ENCODE assay signal across 8 cellular contexts in genomic region chr16:75108792-75109731, GRCh38. TPM values are rescaled to one million over a fixed set of nuclear protein-coding genes. Genes with fewer than 3 reads are reported as not detected.
DNase-seq lines count a peak whose midpoint lies in the region; ATAC-seq and TF ChIP-seq lines count a peak whose summit lies in the region.

No MANE protein-coding gene starts in this region.

- H3K36me3 Mint-ChIP-seq in activated CD8-positive, alpha-beta T cell treated with anti-CD3 and anti-CD28 coated beads for 36 hours (ENCODE audit: low read depth) = peaks cover 8% of the 10 kb centered on the region

- peak; percentile 72 for ATAC-seq in activated CD8-positive, alpha-beta T cell treated with anti-CD3 and anti-CD28 coated beads for 36 hours
- peak; percentile 51 for ATAC-seq in mucosa of descending colon

- no peak overlapping the region for H2BK12ac ChIP-seq in trophoblast cell (ENCODE audit: low read length)

- H3K27ac ChIP-seq in dorsolateral prefrontal cortex (peak overlapping the region in 58 of 59 donors; percentile 59 to 95 (median 87)), trophoblast cell (ENCODE audit: low read depth, low read length) (no peak overlapping the region)

- peaks cover 58% of the 10 kb centered on the region for H3K4me1 Mint-ChIP-seq in activated CD8-positive, alpha-beta T cell treated with anti-CD3 and anti-CD28 coated beads for 36 hours (ENCODE audit: low read depth)

- H3K14ac ChIP-seq in trophoblast cell (ENCODE audit: low read length) = no peak overlapping the region

- H3K9ac ChIP-seq in trophoblast cell (ENCODE audit: low read length) = no peak overlapping the region

- peaks cover 3% of the 10 kb centered on the region for H3K9me3 Mint-ChIP-seq in activated CD8-positive, alpha-beta T cell treated with anti-CD3 and anti-CD28 coated beads for 36 hours

- H3K18ac ChIP-seq in trophoblast cell (ENCODE audit: low read length) = no peak overlapping the region

- intact Hi-C loops in activated CD8-positive, alpha-beta T cell treated with anti-CD3 and anti-CD28 coated beads for 36 hours (cut with micrococcal nuclease) = loop anchor here (5.0 kb wide), 1 partner anchor 37 kb away; no protein-coding TSS in a partner anchor
- intact Hi-C loops in dorsolateral prefrontal cortex (cut with DNase I) (loop anchor here in 1 of 2 donors (5.0 to 10.0 kb wide), 2 partner anchors 37 to 54 kb away; no protein-coding TSS in a partner anchor), mucosa of descending colon (cut with DNase I, micrococcal nuclease) (no loop called here)

- H3K9me3 ChIP-seq in mucosa of descending colon (no peaks in the 10 kb centered on the region), trophoblast cell (ENCODE audit: insufficient read depth, low read depth, low read length) (no peaks in the 10 kb centered on the region)

- no peak overlapping the region for H2AK5ac ChIP-seq in trophoblast cell (ENCODE audit: low read length)

- H3K4me2 ChIP-seq in trophoblast cell (ENCODE audit: low read length) = no peak overlapping the region

- CTCF ChIA-PET in activated CD8-positive, alpha-beta T cell treated with anti-CD3 and anti-CD28 coated beads for 36 hours (lab: Charles Lee) = interaction anchor here (0.8 to 6.5 kb wide), 7 partner anchors 10 to 113 kb away, joined by 3 to 158 read pairs (median 12); partner anchors contain the start of gene ZNRF1

- H3K4me1 ChIP-seq in mucosa of descending colon (ENCODE audit: low read depth) (peaks cover 30% of the 10 kb centered on the region), trophoblast cell (ENCODE audit: control insufficient read depth in 1 of 2, insufficient read depth in 2 of 2, low read length in 2 of 2) (peaks cover 24 to 38% of the 10 kb centered on the region in 2 experiments)

- no peak overlapping the region for H4K91ac ChIP-seq in trophoblast cell (ENCODE audit: low read depth, low read length)

- no peak overlapping the region for H2BK5ac ChIP-seq in trophoblast cell (ENCODE audit: low read depth, low read length, poor library complexity)

- H3K4me3 ChIP-seq in dorsolateral prefrontal cortex (peak overlapping the region in 29 of 59 donors; percentile 1 to 69 (median 52)), mucosa of descending colon (no peak overlapping the region), trophoblast cell (ENCODE audit: low read depth, low read length) (no peak overlapping the region)

- POLR2A ChIA-PET in activated CD8-positive, alpha-beta T cell treated with anti-CD3 and anti-CD28 coated beads for 36 hours (lab: Charles Lee) = interaction anchor here (1.2 to 3.1 kb wide), 4 partner anchors 10 to 124 kb away, joined by 3 to 25 read pairs (median 12); partner anchors contain the start of genes WDR59 and ZNRF1

- H3K79me1 ChIP-seq in trophoblast cell (ENCODE audit: low read length) = peaks cover 3% of the 10 kb centered on the region

- peak overlapping the region; percentile 74 for H3K4me3 Mint-ChIP-seq in activated CD8-positive, alpha-beta T cell treated with anti-CD3 and anti-CD28 coated beads for 36 hours

- H3K79me2 ChIP-seq in trophoblast cell (ENCODE audit: control insufficient read depth, insufficient read depth, low read length, poor library complexity) = peaks cover 4% of the 10 kb centered on the region

- peak; percentile 12 for DNase-seq in NCI-H1694 treated with DMSO at 0.1 percent for 48 hours (lab: John Stamatoyannopoulos, UW)
- DNase-seq in NCI-H1694 (lab: John Stamatoyannopoulos, UW) = no peak
- DNase-seq in NCI-H226 = peak; percentile 95
- DNase-seq in activated CD8-positive, alpha-beta T cell treated with anti-CD3 and anti-CD28 coated beads for 36 hours = peak; percentile 92
- DNase-seq in dorsolateral prefrontal cortex = peak; percentile 56 to 93 (median 83)
- DNase-seq in mucosa of descending colon = peak; percentile 66 to 87 (median 76)
- peak; percentile 53 to 73 for DNase-seq in stimulated activated CD8-positive, alpha-beta memory T cell treated with anti-CD3 and anti-CD28 coated beads, Interleukin-2, amount 100 ng/mL, for 48 hours (ENCODE audit: low read depth in 2 of 2)
- no peak for DNase-seq in trophoblast cell

- H2BK120ac ChIP-seq in trophoblast cell (ENCODE audit: insufficient read depth, low read length, poor library complexity) = no peak overlapping the region

- H2AFZ ChIP-seq in trophoblast cell (ENCODE audit: insufficient read depth, low read length, poor library complexity) = no peak overlapping the region

- H3K23ac ChIP-seq in trophoblast cell (ENCODE audit: low read length) = no peak overlapping the region

- H3K27ac Mint-ChIP-seq in activated CD8-positive, alpha-beta T cell treated with anti-CD3 and anti-CD28 coated beads for 36 hours = peak overlapping the region; percentile 46

- no CpG with 5 or more reads among the region's 27 CpGs for WGBS in trophoblast cell (ENCODE audit: extremely low coverage, insufficient coverage, insufficient read length)

- no peak overlapping the region for H4K12ac ChIP-seq in trophoblast cell (ENCODE audit: low read depth, low read length)

- H3K27me3 ChIP-seq in dorsolateral prefrontal cortex (no peaks in the 10 kb centered on the region), trophoblast cell (ENCODE audit: insufficient read depth, low read length) (no peaks in the 10 kb centered on the region)

- no peak overlapping the region for H3K4ac ChIP-seq in trophoblast cell (ENCODE audit: low read depth, low read length)

- no peak for TF ChIP-seq CTCF in activated CD8-positive, alpha-beta T cell treated with anti-CD3 and anti-CD28 coated beads for 36 hours (IDR thresholded peaks at IDR 0.05)
- TF ChIP-seq CTCF in dorsolateral prefrontal cortex (IDR thresholded peaks at IDR 0.05 in 54 of 56, conservative IDR thresholded peaks at IDR 0.05 in 2 of 56; ENCODE audit: low read depth in 1 of 56, partially characterized antibody in 56 of 56) = no peak
- TF ChIP-seq CTCF in mucosa of descending colon (IDR thresholded peaks at IDR 0.05) = no peak

- peaks cover 10% of the 10 kb centered on the region for H3K27me3 Mint-ChIP-seq in activated CD8-positive, alpha-beta T cell treated with anti-CD3 and anti-CD28 coated beads for 36 hours

- H4K8ac ChIP-seq in trophoblast cell (ENCODE audit: low read depth, low read length) = no peak overlapping the region

- H3K36me3 ChIP-seq in mucosa of descending colon (ENCODE audit: low read depth) = no peaks in the 10 kb centered on the region
- peaks cover 11 to 19% of the 10 kb centered on the region in 2 experiments for H3K36me3 ChIP-seq in trophoblast cell (ENCODE audit: control insufficient read depth in 1 of 2, insufficient read depth in 2 of 2, low read length in 2 of 2)

RNA-seq across cellular contexts. Expression of gene LDHD, which starts 7.5 kb away (rescaled TPM):
- not detected for total RNA-seq in activated CD8-positive, alpha-beta T cell treated with anti-CD3 and anti-CD28 coated beads for 36 hours
- total RNA-seq in dorsolateral prefrontal cortex = 10 to 100 TPM; 13.5 to 41.4 (median 22.3) TPM
- total RNA-seq in mucosa of descending colon = 100 to 1,000 TPM in 1 of 3 donors, 10 to 100 TPM in 2; 52.6 to 132 (median 67.2) TPM
- 0.08 and 0.15 TPM in 2 replicates for polyA plus RNA-seq in trophoblast cell (2013)

RNA-seq across cellular contexts. Expression of gene ZFP1, which starts 39.3 kb away (rescaled TPM):
- 10 to 100 TPM; 19.8 to 23.9 TPM for total RNA-seq in activated CD8-positive, alpha-beta T cell treated with anti-CD3 and anti-CD28 coated beads for 36 hours
- total RNA-seq in dorsolateral prefrontal cortex (10 to 100 TPM; 23.0 to 53.7 (median 36.8) TPM), mucosa of descending colon (10 to 100 TPM in 1 of 3 donors, 1 to 10 TPM in 2; 5.6 to 17.0 (median 6.9) TPM)
- 8.6 and 8.7 TPM in 2 replicates for polyA plus RNA-seq in trophoblast cell (2013)

Comparison
In these comparisons a context has a peak if more than half of its experiments do, and no peak if none do; other contexts are left out.
1. DNase-seq: peak in NCI-H1694 treated with DMSO at 0.1 percent for 48 hours (single experiment), NCI-H226 (single experiment), activated CD8-positive, alpha-beta T cell treated with anti-CD3 and anti-CD28 coated beads for 36 hours (single experiment), dorsolateral prefrontal cortex (10 of 10), mucosa of descending colon (3 of 3) and stimulated activated CD8-positive, alpha-beta memory T cell treated with anti-CD3 and anti-CD28 coated beads, Interleukin-2, amount 100 ng/mL, for 48 hours (2 of 2); none in NCI-H1694 (single experiment) and trophoblast cell (0 of 2).
2. RNA of gene LDHD, which starts 7.5 kb away (total RNA-seq): 52.6 to 132 TPM in mucosa of descending colon and 13.5 to 41.4 TPM in dorsolateral prefrontal cortex; not detected in activated CD8-positive, alpha-beta T cell treated with anti-CD3 and anti-CD28 coated beads for 36 hours; every median in the first group is over 10 times any median in the second.